ENCODE assay signal across 15 cellular contexts in genomic region chr7:130963349-130963748, GRCh38.
DNase-seq lines count a peak whose midpoint lies in the region; ATAC-seq and TF ChIP-seq lines count a peak whose summit lies in the region.
"Had no signal": no experiment of that assay in that cellular context is flagged by ENCODE, and none has a peak within 500 bp of the region (broad histone marks: within the 10 kb centered on the region; RNA-seq: fewer than 3 reads in every experiment).

No MANE protein-coding gene starts in this region.

- peaks cover 78% of the 10 kb centered on the region for H3K4me1 Mint-ChIP-seq in stimulated activated naive CD8-positive, alpha-beta T cell treated with anti-CD3 and anti-CD28 coated beads, Interleukin-15, Interleukin-2, amounts not matched to agents 100 ng/mL and 50 ng/mL, for 24 hours (ENCODE audit: low read depth)

- peak overlapping the region; percentile 15; the same call in 1 of the 2 replicates for H3K27ac ChIP-seq in SK-N-MC
- H3K27ac ChIP-seq in lower lobe of right lung = no peak overlapping the region
- H3K27ac ChIP-seq: vagina had no signal

- DNase-seq in stimulated activated naive CD8-positive, alpha-beta T cell treated with anti-CD3 and anti-CD28 coated beads, Interleukin-15, Interleukin-2, amounts not matched to agents 100 U/mL and 50 U/mL, for 24 hours = no peak
- DNase-seq in SK-N-MC (ENCODE audit: low read depth, low spot score) (no peak), fibroblast of mammary gland (ENCODE audit: low read depth) (peak; percentile 29), lower lobe of right lung (no peak), NCI-H187 (lab: John Stamatoyannopoulos, UW) (no peak), KBM-7 (no peak)
- DNase-seq: activated CD4-positive, CD25-positive, alpha-beta regulatory T cell; dorsolateral prefrontal cortex; left ventricle myocardium superior; NCI-H1694 treated with DMSO at 0.1 percent for 48 hours had no signal

- no peak overlapping the region for H3K9ac ChIP-seq in SK-N-MC (ENCODE audit: insufficient read length)

- H3K36me3 ChIP-seq in SK-N-MC (ENCODE audit: insufficient read depth, low read length) (peaks cover 20% of the 10 kb centered on the region), lower lobe of right lung (peaks cover 52% of the 10 kb centered on the region)
- H3K36me3 ChIP-seq: vagina had no signal

- H3K4me3 Mint-ChIP-seq in stimulated activated naive CD8-positive, alpha-beta T cell treated with anti-CD3 and anti-CD28 coated beads, Interleukin-15, Interleukin-2, amounts not matched to agents 100 ng/mL and 50 ng/mL, for 24 hours = peak overlapping the region; percentile 57

- H3K4me1 ChIP-seq in lower lobe of right lung = peaks cover 49% of the 10 kb centered on the region

- ATAC-seq in stimulated activated naive CD8-positive, alpha-beta T cell treated with anti-CD3 and anti-CD28 coated beads, Interleukin-15, Interleukin-2, amounts not matched to agents 100 U/mL and 50 U/mL, for 24 hours = no peak
- no peak for ATAC-seq in lower lobe of right lung
- ATAC-seq: esophagus mucosa, left ventricle myocardium superior, Right ventricle myocardium inferior, sciatic nerve had no signal

- H3K9me3 Mint-ChIP-seq in stimulated activated naive CD8-positive, alpha-beta T cell treated with anti-CD3 and anti-CD28 coated beads, Interleukin-15, Interleukin-2, amounts not matched to agents 100 ng/mL and 50 ng/mL, for 24 hours = no peaks in the 10 kb centered on the region

- H3K27ac Mint-ChIP-seq in stimulated activated naive CD8-positive, alpha-beta T cell treated with anti-CD3 and anti-CD28 coated beads, Interleukin-15, Interleukin-2, amounts not matched to agents 100 ng/mL and 50 ng/mL, for 24 hours = peak overlapping the region; percentile 83

- H3K9me3 ChIP-seq in SK-N-MC (ENCODE audit: low read depth, low read length) (no peaks in the 10 kb centered on the region), lower lobe of right lung (no peaks in the 10 kb centered on the region)
- H3K9me3 ChIP-seq: vagina had no signal

- in situ Hi-C loops in KBM-7 (cut with MboI; ENCODE audit: low pct_unique_long_range_greater_than_20kb, low sequenced_read_pairs) = no loop called here

- no peak overlapping the region for H3K4me3 ChIP-seq in SK-N-MC
- H3K4me3 ChIP-seq in fibroblast of mammary gland (ENCODE audit: control insufficient read depth, low read depth, low read length) = no peak overlapping the region
- H3K4me3 ChIP-seq in lower lobe of right lung = no peak overlapping the region
- H3K4me3 ChIP-seq: dorsolateral prefrontal cortex, vagina had no signal

- intact Hi-C loops in lower lobe of right lung (cut with DNase I) = no loop called here

- no peaks in the 10 kb centered on the region for H3K27me3 Mint-ChIP-seq in stimulated activated naive CD8-positive, alpha-beta T cell treated with anti-CD3 and anti-CD28 coated beads, Interleukin-15, Interleukin-2, amounts not matched to agents 100 ng/mL and 50 ng/mL, for 24 hours

- peaks cover 23% of the 10 kb centered on the region for H3K36me3 Mint-ChIP-seq in stimulated activated naive CD8-positive, alpha-beta T cell treated with anti-CD3 and anti-CD28 coated beads, Interleukin-15, Interleukin-2, amounts not matched to agents 100 ng/mL and 50 ng/mL, for 24 hours (ENCODE audit: low read depth)

- H3K27me3 ChIP-seq in lower lobe of right lung (ENCODE audit: low read depth) = no peaks in the 10 kb centered on the region
- H3K27me3 ChIP-seq: dorsolateral prefrontal cortex, vagina had no signal

- TF ChIP-seq CTCF in fibroblast of mammary gland (conservative IDR thresholded peaks at IDR 0.05; ENCODE audit: control insufficient read depth, insufficient read depth, low read depth, low read length) (no peak), lower lobe of right lung (IDR thresholded peaks at IDR 0.05) (no peak)
